Comparison of ENCODE assay signal across 27 cellular contexts in the genomic region with DNA sequence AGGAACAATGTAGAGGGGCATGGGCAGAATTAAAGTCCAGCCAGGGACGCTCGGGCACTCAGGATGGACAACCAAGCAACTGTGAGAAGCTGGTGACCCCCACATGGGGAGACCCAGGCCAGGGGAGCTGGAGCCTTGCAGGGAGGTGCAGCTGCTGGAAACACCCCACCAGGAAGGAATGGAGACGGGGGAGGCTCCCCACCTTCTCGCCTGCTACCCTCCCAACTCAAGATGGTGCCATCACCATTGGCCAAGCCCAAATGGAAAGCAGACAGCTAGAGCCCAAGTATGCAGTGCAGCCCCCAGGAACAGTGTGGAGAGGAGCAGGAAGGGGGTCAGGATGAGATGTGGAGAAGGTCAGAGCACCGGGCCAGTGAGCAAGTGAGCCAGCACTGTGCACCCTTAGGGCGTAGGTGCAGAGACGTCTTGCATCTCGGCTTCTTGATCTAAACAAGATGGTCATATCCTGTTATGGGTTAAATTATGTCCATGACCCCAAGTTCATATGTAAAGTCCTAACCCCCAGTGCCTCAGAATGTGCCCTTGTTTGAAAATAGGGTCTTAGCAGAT.
"Had no signal": no experiment of that assay in that cellular context is flagged by ENCODE, and none has a peak within 500 bp of the region (broad histone marks: within the 10 kb centered on the region; RNA-seq: fewer than 3 reads in every experiment).

No MANE protein-coding gene starts in this region.

- H3K4me3 ChIP-seq: adrenal gland, body of pancreas, colonic mucosa had no signal

- H3K4me1 ChIP-seq: adrenal gland, body of pancreas, colonic mucosa had no signal

- H3K36me3 ChIP-seq: adrenal gland, colonic mucosa had no signal

- H3K27me3 ChIP-seq: adrenal gland, colonic mucosa had no signal

- ATAC-seq: activated CD8-positive, alpha-beta T cell treated with anti-CD3 and anti-CD28 coated beads for 36 hours; activated naive CD8-positive, alpha-beta T cell treated with anti-CD3 and anti-CD28 coated beads, Interleukin-2, amount 50 U/mL, for 24 hours; activated T-cell treated with anti-CD3 and anti-CD28 coated beads, Interleukin-2, amount 50 U/mL, for 4 hours; activated T-helper 17 cell treated with anti-CD3 and anti-CD28 coated beads, Interleukin-2, amount 50 U/mL, for 72 hours; body of pancreas; esophagus mucosa; T-helper 17 cell; WTC11 had no signal

- DNase-seq: activated CD4-positive, alpha-beta T cell treated with anti-CD3 and anti-CD28 coated beads for 1 hour; activated CD4-positive, alpha-beta T cell treated with anti-CD3 and anti-CD28 coated beads for 4 hours; activated CD4-positive, alpha-beta T cell treated with anti-CD3 and anti-CD28 coated beads, Interleukin-2, amount 10 ng/mL, durations not matched to agents 7 days and 5 days; activated CD4-positive, alpha-beta T cell treated with anti-CD3 and anti-CD28 coated beads, Interleukin-2, amount 50 U/mL, for 4 hours; activated CD8-positive, alpha-beta memory T cell treated with anti-CD3 and anti-CD28 coated beads for 24 hours; activated CD8-positive, alpha-beta T cell treated with anti-CD3 and anti-CD28 coated beads for 36 hours; activated effector memory CD4-positive, alpha-beta T cell treated with Interleukin-2 at 50 U/mL for 16 hours; activated gamma-delta T cell treated with Interleukin-2 at 50 U/mL for 16 hours; activated naive CD4-positive, alpha-beta T cell treated with anti-CD3 and anti-CD28 coated beads for 36 hours; activated naive CD8-positive, alpha-beta T cell treated with anti-CD3 and anti-CD28 coated beads for 36 hours; activated naive CD8-positive, alpha-beta T cell treated with anti-CD3 and anti-CD28 coated beads, Interleukin-2, amount 50 U/mL, for 24 hours; activated T-cell treated with anti-CD3 and anti-CD28 coated beads, Interleukin-2, amount 50 U/mL, for 4 hours; aorta; central memory CD4-positive, alpha-beta T cell; cerebellar nuclear complex; effector memory CD4-positive, alpha-beta T cell; endodermal cell; foreskin fibroblast; T-helper 1 cell; T-helper 17 cell; T1000 had no signal

- H3K27ac ChIP-seq: adrenal gland, body of pancreas, colonic mucosa had no signal

- H3K9me3 ChIP-seq: adrenal gland, body of pancreas, colonic mucosa had no signal
